Comparison of ENCODE assay signal across 8 cellular contexts in the genomic region with DNA sequence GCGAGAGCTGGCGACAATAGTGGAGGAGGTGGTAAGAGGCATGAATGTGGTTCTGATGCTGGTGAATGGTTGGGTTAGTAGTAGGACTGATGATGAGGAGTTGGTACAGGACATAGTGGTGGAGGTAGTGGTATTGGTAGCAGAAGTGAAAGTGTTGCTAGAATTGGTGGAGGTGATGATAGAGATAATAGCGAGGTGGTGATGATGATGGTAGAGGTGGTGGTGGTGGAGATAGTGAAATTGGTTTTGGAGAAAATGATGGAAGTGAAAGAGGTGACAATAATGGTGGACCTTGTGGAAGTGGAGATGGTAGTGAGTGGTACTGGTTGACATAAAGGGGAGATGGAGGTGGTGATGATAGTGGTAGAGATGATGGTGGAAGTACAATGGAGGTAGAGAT.
"Had no signal": no experiment of that assay in that cellular context is flagged by ENCODE, and none has a peak within 500 bp of the region (broad histone marks: within the 10 kb centered on the region; RNA-seq: fewer than 3 reads in every experiment).

No MANE protein-coding gene starts in this region.

- ATAC-seq: HCT116, K562 had no signal

- H3K4me3 ChIP-seq: GM23248, HAP-1, K562 had no signal

- DNase-seq: GM23248, GOT3, H7, IMR-90, KG1 had no signal

- H3K27ac ChIP-seq: GM23248 had no signal

- H3K4me1 ChIP-seq: HAP-1 had no signal

- H3K36me3 ChIP-seq: HAP-1 had no signal

- H3K9ac ChIP-seq: GM23248 had no signal

- H2AFZ ChIP-seq: GM23248 had no signal

- H3K9me3 ChIP-seq: HAP-1 had no signal

- FAIRE-seq: K562 had no signal
